1 cellular context compared by ENCODE assay signal in the genomic region with DNA sequence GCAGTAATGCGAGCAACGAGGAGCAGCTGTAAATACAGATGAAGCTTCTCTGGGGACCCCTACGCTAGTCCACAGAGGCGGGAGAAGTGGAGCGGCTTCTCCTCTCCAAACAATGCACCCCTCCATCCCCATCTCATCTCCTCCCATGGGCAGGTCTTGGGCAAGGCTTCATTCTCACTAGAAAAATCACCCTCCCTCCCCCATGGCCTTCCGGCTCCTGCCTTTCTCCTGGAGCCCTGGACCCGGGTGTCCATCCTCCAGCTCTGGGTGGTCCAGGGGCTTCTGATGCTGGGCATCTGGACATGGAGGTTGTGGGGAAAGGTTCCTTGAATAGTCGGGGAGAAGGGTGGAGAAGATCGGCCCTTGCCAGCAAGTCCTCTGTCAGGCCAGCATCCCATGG.
TF ChIP-seq lines count a peak whose summit lies in the region.

No MANE protein-coding gene starts in this region.

TF ChIP-seq in A549, 52 proteins besides CTCF, POLR2A, EP300 and RAD21:
- TF ChIP-seq FOXS1 (CRISPR knock-in tag; IDR thresholded peaks at IDR 0.05) = no peak
- no peak for TF ChIP-seq HEYL (CRISPR knock-in tag; IDR thresholded peaks at IDR 0.05)
- TF ChIP-seq, protein P1, sequence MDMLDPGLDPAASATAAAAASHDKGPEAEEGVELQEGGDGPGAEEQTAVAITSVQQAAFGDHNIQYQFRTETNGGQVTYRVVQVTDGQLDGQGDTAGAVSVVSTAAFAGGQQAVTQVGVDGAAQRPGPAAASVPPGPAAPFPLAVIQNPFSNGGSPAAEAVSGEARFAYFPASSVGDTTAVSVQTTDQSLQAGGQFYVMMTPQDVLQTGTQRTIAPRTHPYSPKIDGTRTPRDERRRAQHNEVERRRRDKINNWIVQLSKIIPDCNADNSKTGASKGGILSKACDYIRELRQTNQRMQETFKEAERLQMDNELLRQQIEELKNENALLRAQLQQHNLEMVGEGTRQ (IDR thresholded peaks at IDR 0.05) = no peak
- no peak for TF ChIP-seq BHLHE40 (IDR thresholded peaks at IDR 0.05; ENCODE audit: low read depth, low read length)
- TF ChIP-seq, protein P2, sequence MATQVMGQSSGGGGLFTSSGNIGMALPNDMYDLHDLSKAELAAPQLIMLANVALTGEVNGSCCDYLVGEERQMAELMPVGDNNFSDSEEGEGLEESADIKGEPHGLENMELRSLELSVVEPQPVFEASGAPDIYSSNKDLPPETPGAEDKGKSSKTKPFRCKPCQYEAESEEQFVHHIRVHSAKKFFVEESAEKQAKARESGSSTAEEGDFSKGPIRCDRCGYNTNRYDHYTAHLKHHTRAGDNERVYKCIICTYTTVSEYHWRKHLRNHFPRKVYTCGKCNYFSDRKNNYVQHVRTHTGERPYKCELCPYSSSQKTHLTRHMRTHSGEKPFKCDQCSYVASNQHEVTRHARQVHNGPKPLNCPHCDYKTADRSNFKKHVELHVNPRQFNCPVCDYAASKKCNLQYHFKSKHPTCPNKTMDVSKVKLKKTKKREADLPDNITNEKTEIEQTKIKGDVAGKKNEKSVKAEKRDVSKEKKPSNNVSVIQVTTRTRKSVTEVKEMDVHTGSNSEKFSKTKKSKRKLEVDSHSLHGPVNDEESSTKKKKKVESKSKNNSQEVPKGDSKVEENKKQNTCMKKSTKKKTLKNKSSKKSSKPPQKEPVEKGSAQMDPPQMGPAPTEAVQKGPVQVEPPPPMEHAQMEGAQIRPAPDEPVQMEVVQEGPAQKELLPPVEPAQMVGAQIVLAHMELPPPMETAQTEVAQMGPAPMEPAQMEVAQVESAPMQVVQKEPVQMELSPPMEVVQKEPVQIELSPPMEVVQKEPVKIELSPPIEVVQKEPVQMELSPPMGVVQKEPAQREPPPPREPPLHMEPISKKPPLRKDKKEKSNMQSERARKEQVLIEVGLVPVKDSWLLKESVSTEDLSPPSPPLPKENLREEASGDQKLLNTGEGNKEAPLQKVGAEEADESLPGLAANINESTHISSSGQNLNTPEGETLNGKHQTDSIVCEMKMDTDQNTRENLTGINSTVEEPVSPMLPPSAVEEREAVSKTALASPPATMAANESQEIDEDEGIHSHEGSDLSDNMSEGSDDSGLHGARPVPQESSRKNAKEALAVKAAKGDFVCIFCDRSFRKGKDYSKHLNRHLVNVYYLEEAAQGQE (IDR thresholded peaks at IDR 0.05) = no peak
- TF ChIP-seq HOXA7 (CRISPR knock-in tag; IDR thresholded peaks at IDR 0.05) = no peak
